In genomic region chr19:7897289-7897688, GRCh38 we compare ENCODE assay signal across 1 cellular context.
TF ChIP-seq lines count a peak whose summit lies in the region.

No MANE protein-coding gene starts in this region.

TF ChIP-seq in HepG2, 621 proteins besides CTCF, POLR2A, EP300 and RAD21 (continued from another document and continues in another):
- TF ChIP-seq ZHX2 (IDR thresholded peaks at IDR 0.05; ENCODE audit: low read depth) (0 out of 2 replicates have a peak, but pooled peaks have one; percentile 31), ZHX2 (CRISPR knock-in tag; IDR thresholded peaks at IDR 0.05; ENCODE audit: borderline replicate concordance) (no peak), ZNF580 (CRISPR knock-in tag; IDR thresholded peaks at IDR 0.05; ENCODE audit: borderline replicate concordance, low read depth) (peak; percentile 52; the same call in 1 of the 2 replicates), ELF3 (CRISPR knock-in tag; IDR thresholded peaks at IDR 0.05) (no peak), ZNF33A (CRISPR knock-in tag; IDR thresholded peaks at IDR 0.05; ENCODE audit: borderline replicate concordance) (0 out of 2 replicates have a peak, but pooled peaks have one; percentile 52), MXD4 (CRISPR knock-in tag; IDR thresholded peaks at IDR 0.05) (no peak), HNF4G (IDR thresholded peaks at IDR 0.05; ENCODE audit: borderline replicate concordance, low read depth, low read length) (peak; percentile 63; the same call in 1 of the 2 replicates), HNF4G (CRISPR knock-in tag; IDR thresholded peaks at IDR 0.05; ENCODE audit: borderline replicate concordance, low read depth) (no peak), DMTF1 (CRISPR knock-in tag; IDR thresholded peaks at IDR 0.05) (no peak), SAP130 (CRISPR knock-in tag; IDR thresholded peaks at IDR 0.05; ENCODE audit: low read depth) (peak; percentile 66), ADNP (CRISPR knock-in tag; IDR thresholded peaks at IDR 0.05) (peak; percentile 89), ZNF563 (CRISPR knock-in tag; IDR thresholded peaks at IDR 0.05) (no peak), ZNF784 (CRISPR knock-in tag; IDR thresholded peaks at IDR 0.05; ENCODE audit: borderline replicate concordance) (peak; percentile 67; the same call in 1 of the 2 replicates), ZNF446 (CRISPR knock-in tag; IDR thresholded peaks at IDR 0.05) (no peak), ZNF510 (CRISPR knock-in tag; IDR thresholded peaks at IDR 0.05; ENCODE audit: low read depth) (no peak), NONO (IDR thresholded peaks at IDR 0.05) (no peak), NONO (CRISPR knock-in tag; conservative IDR thresholded peaks at IDR 0.05) (0 out of 2 replicates have a peak, but pooled peaks have one; percentile 20), GMEB1 (CRISPR knock-in tag; IDR thresholded peaks at IDR 0.05; ENCODE audit: borderline replicate concordance) (no peak), ZKSCAN8 (CRISPR knock-in tag; IDR thresholded peaks at IDR 0.05; ENCODE audit: borderline replicate concordance) (peak; percentile 52; the same call in 1 of the 2 replicates), LCORL (IDR thresholded peaks at IDR 0.05) (no peak), LCORL (CRISPR knock-in tag; IDR thresholded peaks at IDR 0.05) (peak; percentile 76), ZNF432 (CRISPR knock-in tag; IDR thresholded peaks at IDR 0.05; ENCODE audit: borderline replicate concordance) (no peak), SP1 (IDR thresholded peaks at IDR 0.05) (no peak), SP1 (CRISPR knock-in tag; IDR thresholded peaks at IDR 0.05) (no peak), FOSL2 (CRISPR knock-in tag; IDR thresholded peaks at IDR 0.05) (peak; percentile 38; the same call in 1 of the 2 replicates), KDM3A (CRISPR knock-in tag; IDR thresholded peaks at IDR 0.05; ENCODE audit: low read depth) (0 out of 2 replicates have a peak, but pooled peaks have one; percentile 31), MEIS2 (CRISPR knock-in tag; IDR thresholded peaks at IDR 0.05) (no peak), RELA (CRISPR knock-in tag; IDR thresholded peaks at IDR 0.05) (no peak), CHD4 (IDR thresholded peaks at IDR 0.05; ENCODE audit: borderline replicate concordance, low read length) (0 out of 2 replicates have a peak, but pooled peaks have one; percentile 27), ATAD3A (CRISPR knock-in tag; IDR thresholded peaks at IDR 0.05) (no peak), ZNF609 (CRISPR knock-in tag; IDR thresholded peaks at IDR 0.05; ENCODE audit: borderline replicate concordance) (0 out of 2 replicates have a peak, but pooled peaks have one; percentile 53), ZSCAN12 (CRISPR knock-in tag; IDR thresholded peaks at IDR 0.05) (no peak)
- TF ChIP-seq, protein P1, sequence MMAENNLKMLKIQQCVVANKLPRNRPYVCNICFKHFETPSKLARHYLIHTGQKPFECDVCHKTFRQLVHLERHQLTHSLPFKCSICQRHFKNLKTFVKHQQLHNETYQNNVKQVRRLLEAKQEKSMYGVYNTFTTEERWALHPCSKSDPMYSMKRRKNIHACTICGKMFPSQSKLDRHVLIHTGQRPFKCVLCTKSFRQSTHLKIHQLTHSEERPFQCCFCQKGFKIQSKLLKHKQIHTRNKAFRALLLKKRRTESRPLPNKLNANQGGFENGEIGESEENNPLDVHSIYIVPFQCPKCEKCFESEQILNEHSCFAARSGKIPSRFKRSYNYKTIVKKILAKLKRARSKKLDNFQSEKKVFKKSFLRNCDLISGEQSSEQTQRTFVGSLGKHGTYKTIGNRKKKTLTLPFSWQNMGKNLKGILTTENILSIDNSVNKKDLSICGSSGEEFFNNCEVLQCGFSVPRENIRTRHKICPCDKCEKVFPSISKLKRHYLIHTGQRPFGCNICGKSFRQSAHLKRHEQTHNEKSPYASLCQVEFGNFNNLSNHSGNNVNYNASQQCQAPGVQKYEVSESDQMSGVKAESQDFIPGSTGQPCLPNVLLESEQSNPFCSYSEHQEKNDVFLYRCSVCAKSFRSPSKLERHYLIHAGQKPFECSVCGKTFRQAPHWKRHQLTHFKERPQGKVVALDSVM (CRISPR knock-in tag; IDR thresholded peaks at IDR 0.05), result peak; percentile 78; the same call in 1 of the 2 replicates
- TF ChIP-seq, protein P2, sequence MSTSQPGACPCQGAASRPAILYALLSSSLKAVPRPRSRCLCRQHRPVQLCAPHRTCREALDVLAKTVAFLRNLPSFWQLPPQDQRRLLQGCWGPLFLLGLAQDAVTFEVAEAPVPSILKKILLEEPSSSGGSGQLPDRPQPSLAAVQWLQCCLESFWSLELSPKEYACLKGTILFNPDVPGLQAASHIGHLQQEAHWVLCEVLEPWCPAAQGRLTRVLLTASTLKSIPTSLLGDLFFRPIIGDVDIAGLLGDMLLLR (CRISPR knock-in tag; IDR thresholded peaks at IDR 0.05), result no peak
- TF ChIP-seq, protein P3, sequence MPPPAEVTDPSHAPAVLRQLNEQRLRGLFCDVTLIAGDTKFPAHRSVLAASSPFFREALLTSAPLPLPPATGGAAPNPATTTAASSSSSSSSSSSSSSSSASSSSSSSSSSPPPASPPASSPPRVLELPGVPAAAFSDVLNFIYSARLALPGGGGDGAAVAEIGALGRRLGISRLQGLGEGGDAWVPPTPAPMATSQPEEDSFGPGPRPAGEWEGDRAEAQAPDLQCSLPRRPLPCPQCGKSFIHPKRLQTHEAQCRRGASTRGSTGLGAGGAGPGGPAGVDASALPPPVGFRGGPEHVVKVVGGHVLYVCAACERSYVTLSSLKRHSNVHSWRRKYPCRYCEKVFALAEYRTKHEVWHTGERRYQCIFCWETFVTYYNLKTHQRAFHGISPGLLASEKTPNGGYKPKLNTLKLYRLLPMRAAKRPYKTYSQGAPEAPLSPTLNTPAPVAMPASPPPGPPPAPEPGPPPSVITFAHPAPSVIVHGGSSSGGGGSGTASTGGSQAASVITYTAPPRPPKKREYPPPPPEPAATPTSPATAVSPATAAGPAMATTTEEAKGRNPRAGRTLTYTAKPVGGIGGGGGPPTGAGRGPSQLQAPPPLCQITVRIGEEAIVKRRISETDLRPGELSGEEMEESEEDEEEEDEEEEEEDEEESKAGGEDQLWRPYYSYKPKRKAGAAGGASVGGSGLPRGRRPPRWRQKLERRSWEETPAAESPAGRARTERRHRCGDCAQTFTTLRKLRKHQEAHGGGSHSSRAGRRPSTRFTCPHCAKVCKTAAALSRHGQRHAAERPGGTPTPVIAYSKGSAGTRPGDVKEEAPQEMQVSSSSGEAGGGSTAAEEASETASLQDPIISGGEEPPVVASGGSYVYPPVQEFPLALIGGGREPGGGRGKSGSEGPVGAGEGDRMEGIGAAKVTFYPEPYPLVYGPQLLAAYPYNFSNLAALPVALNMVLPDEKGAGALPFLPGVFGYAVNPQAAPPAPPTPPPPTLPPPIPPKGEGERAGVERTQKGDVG (CRISPR knock-in tag; IDR thresholded peaks at IDR 0.05; ENCODE audit: borderline replicate concordance), result no peak
